ENCODE assay signal across 28 cellular contexts in the genomic region with DNA sequence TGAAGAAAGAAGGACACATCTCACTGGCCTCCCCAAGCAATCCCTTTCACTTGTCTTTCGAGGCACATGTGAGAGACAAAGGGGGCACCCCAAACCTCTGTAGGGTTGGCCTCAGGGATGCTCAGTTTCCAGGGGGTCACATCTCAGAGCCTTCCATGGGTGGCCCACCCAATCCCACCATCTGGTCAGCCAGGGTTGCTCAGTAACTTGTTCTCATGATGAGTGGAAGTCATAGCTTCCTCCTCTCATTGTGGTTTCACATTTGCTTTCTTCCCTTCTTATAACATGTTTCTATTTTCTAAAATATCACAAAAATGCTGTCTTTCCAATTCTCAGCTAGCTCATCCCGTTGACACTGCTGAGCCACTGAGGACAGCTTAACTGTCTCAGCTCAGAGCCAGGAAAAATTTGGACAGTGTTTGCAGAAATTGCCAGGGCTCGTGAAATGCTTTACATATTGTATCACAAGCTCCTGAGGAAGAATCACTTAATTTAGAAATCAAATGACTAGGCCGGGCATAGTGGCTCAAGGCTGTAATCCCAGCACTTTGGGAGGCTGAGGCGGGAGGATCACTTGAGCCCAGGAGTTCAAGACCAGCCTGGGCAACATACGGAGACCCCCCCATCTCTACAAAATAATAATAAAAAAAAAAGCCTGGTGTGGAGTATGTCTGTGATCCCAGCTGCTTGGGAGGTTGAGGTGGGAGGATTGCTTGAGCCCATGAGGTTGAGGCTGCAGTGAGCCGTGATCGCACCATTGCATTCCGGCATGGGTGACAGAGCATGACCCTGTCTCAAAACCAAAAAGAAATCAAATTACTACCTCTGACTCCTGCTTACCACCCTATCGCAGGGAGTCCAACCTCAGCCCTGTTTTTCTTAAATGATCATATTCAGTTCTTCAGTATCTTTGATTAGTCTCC.
DNase-seq lines count a peak whose midpoint lies in the region; ATAC-seq and TF ChIP-seq lines count a peak whose summit lies in the region.
"Had no signal": no experiment of that assay in that cellular context is flagged by ENCODE, and none has a peak within 500 bp of the region (broad histone marks: within the 10 kb centered on the region; RNA-seq: fewer than 3 reads in every experiment).

No MANE protein-coding gene starts in this region.

- H3K4me1 ChIP-seq in transverse colon = peaks cover 0 to 25% (median 6%) of the 10 kb centered on the region in 4 donors
- H3K4me1 ChIP-seq in naive thymus-derived CD4-positive, alpha-beta T cell (ENCODE audit: control insufficient read depth in 2 of 2, insufficient read depth in 2 of 2, low read length in 2 of 2) = no peaks in the 10 kb centered on the region

- CTCF ChIA-PET in naive thymus-derived CD4-positive, alpha-beta T cell (lab: Charles Lee) = interaction anchor here (0.6 to 3.4 kb wide), 8 partner anchors 9 to 151 kb away, joined by 3 to 45 read pairs (median 4); no protein-coding TSS in a partner anchor

- H3K27ac ChIP-seq in transverse colon = no peak overlapping the region
- no peak overlapping the region for H3K27ac ChIP-seq in naive thymus-derived CD4-positive, alpha-beta T cell (ENCODE audit: low read depth, low read length)
- H3K27ac ChIP-seq: brain microvascular endothelial cell, left lung, RWPE1, SK-N-MC, thoracic aorta, vagina had no signal

- peaks cover 0 to 5% of the 10 kb centered on the region in 2 donors for H3K36me3 Mint-ChIP-seq in naive B cell
- H3K36me3 Mint-ChIP-seq in naive thymus-derived CD4-positive, alpha-beta T cell = peaks cover 0 to 4% (median 3%) of the 10 kb centered on the region in 5 donors
- H3K36me3 Mint-ChIP-seq: CD4-positive, alpha-beta memory T cell had no signal

- no peaks in the 10 kb centered on the region for H3K27me3 ChIP-seq in transverse colon
- no peaks in the 10 kb centered on the region for H3K27me3 ChIP-seq in naive thymus-derived CD4-positive, alpha-beta T cell (ENCODE audit: control insufficient read depth in 2 of 2, insufficient read depth in 2 of 2, low read length in 2 of 2)
- H3K27me3 ChIP-seq: brain microvascular endothelial cell, left lung, vagina had no signal

- in situ Hi-C loops in transverse colon (cut with MboI; ENCODE audit: low pct_ligation_motif_present in 1 of 4, low pct_unique_long_range_greater_than_20kb in 1 of 4, low sequenced_read_pairs in 3 of 4) = no loop called here

- TF ChIP-seq POLR2A in transverse colon (IDR thresholded peaks at IDR 0.05) = no peak

- POLR2A ChIA-PET in naive thymus-derived CD4-positive, alpha-beta T cell (lab: Charles Lee) = no interaction called here

- DNase-seq in GM03348 (ENCODE audit: low spot score) = peak; percentile 43
- DNase-seq in naive B cell = no peak
- no peak for DNase-seq in cardiac septum (ENCODE audit: low spot score)
- DNase-seq in stimulated activated CD4-positive, alpha-beta T cell treated with anti-CD3 and anti-CD28 coated beads, Interleukin-4, amount 100 ng/mL, for 24 hours = no peak
- no peak for DNase-seq in transverse colon
- no peak for DNase-seq in naive thymus-derived CD4-positive, alpha-beta T cell
- DNase-seq: activated CD4-positive, alpha-beta T cell treated with anti-CD3 and anti-CD28 coated beads for 48 hours; activated naive CD4-positive, alpha-beta T cell treated with anti-CD3 and anti-CD28 coated beads for 36 hours; brain microvascular endothelial cell; CD4-positive, alpha-beta memory T cell; DMS 273 treated with DMSO at 0.1 percent for 48 hours; effector CD8-positive, alpha-beta T cell; GOT3; hypothalamus; left lung; NCI-H1105; NCI-H2029; NCI-H226; NCI-H774; stimulated activated naive CD4-positive, alpha-beta T cell treated with Interleukin-2 at 50 U/mL for 16 hours; T-helper 17 cell had no signal

- H3K36me3 ChIP-seq in transverse colon = no peaks in the 10 kb centered on the region
- H3K36me3 ChIP-seq in naive thymus-derived CD4-positive, alpha-beta T cell (ENCODE audit: control insufficient read depth in 2 of 3, insufficient read depth in 3 of 3, low read length in 3 of 3) = no peaks in the 10 kb centered on the region
- H3K36me3 ChIP-seq: brain microvascular endothelial cell, left lung, thoracic aorta, vagina had no signal

- H3K4me3 ChIP-seq in transverse colon = no peak overlapping the region
- no peak overlapping the region for H3K4me3 ChIP-seq in naive thymus-derived CD4-positive, alpha-beta T cell (ENCODE audit: low read length)
- H3K4me3 ChIP-seq: left lung, SK-N-MC, smooth muscle cell, thoracic aorta, vagina had no signal

- TF ChIP-seq CTCF in transverse colon (IDR thresholded peaks at IDR 0.05) = no peak

- 80 to 90% methylated on average over 3 to 10 of the region's 10 CpGs for WGBS in transverse colon (ENCODE audit: low coverage in 1 of 2), 2 donors

- no peaks in the 10 kb centered on the region for H3K9me3 ChIP-seq in transverse colon
- H3K9me3 ChIP-seq in naive thymus-derived CD4-positive, alpha-beta T cell (ENCODE audit: control insufficient read depth in 2 of 3, low read length in 3 of 3) = no peaks in the 10 kb centered on the region
- H3K9me3 ChIP-seq: left lung, thoracic aorta, vagina had no signal

- ATAC-seq in GM19395 (IDR thresholded peaks at IDR 0.05; ENCODE audit: unreplicated experiment) = peak; percentile 59
- peak; percentile 60 for ATAC-seq in HG03432 (IDR thresholded peaks at IDR 0.05; ENCODE audit: unreplicated experiment)
- no peak for ATAC-seq in naive B cell (ENCODE audit: low read depth in 2 of 2)
- no peak for ATAC-seq in naive thymus-derived CD4-positive, alpha-beta T cell
- ATAC-seq: left lung, T-helper 17 cell had no signal

- H3K27me3 Mint-ChIP-seq in naive B cell = no peaks in the 10 kb centered on the region
- no peaks in the 10 kb centered on the region for H3K27me3 Mint-ChIP-seq in naive thymus-derived CD4-positive, alpha-beta T cell
- H3K27me3 Mint-ChIP-seq: CD4-positive, alpha-beta memory T cell; T-helper 17 cell had no signal

- intact Hi-C loops in cardiac septum (cut with DNase I) (no loop called here), transverse colon (cut with DNase I; ENCODE audit: low total_unique reads) (no loop called here)
- intact Hi-C loops in naive thymus-derived CD4-positive, alpha-beta T cell (cut with micrococcal nuclease) = no loop called here

- peak overlapping the region in 5 of 6 donors; percentile 3 to 74 (median 54) for H3K27ac Mint-ChIP-seq in naive B cell
- H3K27ac Mint-ChIP-seq in naive thymus-derived CD4-positive, alpha-beta T cell = peak overlapping the region in 1 of 9 donors; percentile 57
- H3K27ac Mint-ChIP-seq: activated naive CD4-positive, alpha-beta T cell treated with anti-CD3 and anti-CD28 coated beads for 36 hours; CD4-positive, alpha-beta memory T cell; T-helper 17 cell had no signal

- peak overlapping the region in 3 of 8 donors; percentile 15 to 64 (median 30) for H3K4me3 Mint-ChIP-seq in naive B cell
- H3K4me3 Mint-ChIP-seq in naive thymus-derived CD4-positive, alpha-beta T cell = no peak overlapping the region
- H3K4me3 Mint-ChIP-seq: activated naive CD4-positive, alpha-beta T cell treated with anti-CD3 and anti-CD28 coated beads for 36 hours; CD4-positive, alpha-beta memory T cell had no signal

- peaks cover 66 to 76% (median 76%) of the 10 kb centered on the region in 3 donors for H3K4me1 Mint-ChIP-seq in naive B cell
- H3K4me1 Mint-ChIP-seq in naive thymus-derived CD4-positive, alpha-beta T cell = peaks cover 0 to 25% (median 6%) of the 10 kb centered on the region in 7 donors

- no peak for TF ChIP-seq EP300 in transverse colon (IDR thresholded peaks at IDR 0.05; ENCODE audit: low read depth)

- H3K9me3 Mint-ChIP-seq in naive B cell = no peaks in the 10 kb centered on the region
- no peaks in the 10 kb centered on the region for H3K9me3 Mint-ChIP-seq in naive thymus-derived CD4-positive, alpha-beta T cell
- H3K9me3 Mint-ChIP-seq: activated naive CD4-positive, alpha-beta T cell treated with anti-CD3 and anti-CD28 coated beads for 36 hours had no signal

Comparison
In these comparisons a context has a peak if more than half of its experiments do, and no peak if none do; other contexts are left out.
1. ATAC-seq: peak in GM19395 (single experiment) and HG03432 (single experiment); none in naive B cell (0 of 2) and naive thymus-derived CD4-positive, alpha-beta T cell (single experiment).